1 cellular context compared by ENCODE assay signal in the genomic region with DNA sequence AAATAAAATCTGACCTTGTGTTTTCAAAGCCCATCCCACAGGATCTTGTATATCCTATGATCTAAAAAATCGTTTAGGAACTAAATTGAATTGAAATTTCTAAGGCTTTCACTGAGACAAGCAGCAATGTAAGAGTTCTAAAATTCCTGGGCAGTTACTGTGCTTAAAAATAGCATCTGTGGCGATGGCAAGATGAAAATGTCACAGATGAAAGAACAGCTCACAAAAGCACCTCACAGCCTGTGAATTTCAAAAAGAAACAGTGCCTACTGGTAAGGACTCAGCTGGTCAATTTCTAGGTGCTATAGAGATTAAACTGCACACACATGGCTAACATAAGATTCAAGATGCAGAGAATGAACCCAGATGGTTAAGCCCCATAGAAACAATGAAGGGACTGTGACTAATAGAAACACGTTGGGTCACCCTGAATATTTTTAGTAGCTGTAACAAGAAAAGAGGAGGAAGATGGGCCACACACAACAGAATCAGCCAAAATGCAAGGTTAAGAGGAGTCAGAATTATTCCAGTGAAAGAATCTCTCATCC.
TF ChIP-seq lines count a peak whose summit lies in the region.

No MANE protein-coding gene starts in this region.

TF ChIP-seq in A549, 52 proteins besides CTCF, POLR2A, EP300 and RAD21 (continued from another document):
- TF ChIP-seq, protein P1, sequence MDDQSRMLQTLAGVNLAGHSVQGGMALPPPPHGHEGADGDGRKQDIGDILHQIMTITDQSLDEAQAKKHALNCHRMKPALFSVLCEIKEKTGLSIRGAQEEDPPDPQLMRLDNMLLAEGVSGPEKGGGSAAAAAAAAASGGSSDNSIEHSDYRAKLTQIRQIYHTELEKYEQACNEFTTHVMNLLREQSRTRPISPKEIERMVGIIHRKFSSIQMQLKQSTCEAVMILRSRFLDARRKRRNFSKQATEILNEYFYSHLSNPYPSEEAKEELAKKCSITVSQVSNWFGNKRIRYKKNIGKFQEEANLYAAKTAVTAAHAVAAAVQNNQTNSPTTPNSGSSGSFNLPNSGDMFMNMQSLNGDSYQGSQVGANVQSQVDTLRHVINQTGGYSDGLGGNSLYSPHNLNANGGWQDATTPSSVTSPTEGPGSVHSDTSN (IDR thresholded peaks at IDR 0.05) = no peak
- TF ChIP-seq CBX8 (IDR thresholded peaks at IDR 0.05) = no peak
- no peak for TF ChIP-seq JUN (IDR thresholded peaks at IDR 0.05)
